1 cellular context compared by ENCODE assay signal in genomic region chr10:43000651-43001426, GRCh38.
TF ChIP-seq lines count a peak whose summit lies in the region.

No MANE protein-coding gene starts in this region.

TF ChIP-seq in SK-N-SH, 30 proteins besides CTCF, POLR2A, EP300 and RAD21 (continued from another document):
- TF ChIP-seq ZBTB33 (IDR thresholded peaks at IDR 0.05; ENCODE audit: borderline replicate concordance, low read depth) (no peak), ELF1 (IDR thresholded peaks at IDR 0.05) (no peak), JUND (IDR thresholded peaks at IDR 0.05) (no peak), FOXM1 (IDR thresholded peaks at IDR 0.05; ENCODE audit: low read depth) (no peak), CHD2 (IDR thresholded peaks at IDR 0.05; ENCODE audit: low read length, partially characterized antibody) (no peak), IRF3 (IDR thresholded peaks at IDR 0.05; ENCODE audit: low read depth, low read length) (no peak), TEAD4 (IDR thresholded peaks at IDR 0.05; ENCODE audit: borderline replicate concordance, insufficient read depth) (no peak), MAX (IDR thresholded peaks at IDR 0.05; ENCODE audit: low read depth) (no peak), RFX5 (IDR thresholded peaks at IDR 0.05; ENCODE audit: low read length) (no peak), SMC3 (IDR thresholded peaks at IDR 0.05; ENCODE audit: low read depth, low read length) (no peak), USF2 (IDR thresholded peaks at IDR 0.05; ENCODE audit: borderline replicate concordance, low read depth, low read length) (no peak)
